Comparison of ENCODE assay signal across 26 cellular contexts in genomic region chr6:138432063-138432356, GRCh38. TPM values are rescaled to one million over a fixed set of nuclear protein-coding genes. Genes with fewer than 3 reads are reported as not detected.
A peak's percentile ranks its signal among the peaks of the same experiment; 100 is the strongest.
DNase-seq lines count a peak whose midpoint lies in the region; ATAC-seq and TF ChIP-seq lines count a peak whose summit lies in the region.
"Had no signal": no experiment of that assay in that cellular context is flagged by ENCODE, and none has a peak within 500 bp of the region (broad histone marks: within the 10 kb centered on the region; RNA-seq: fewer than 3 reads in every experiment).

No MANE protein-coding gene starts in this region.

- ATAC-seq in heart left ventricle = no peak
- ATAC-seq: SK-N-SH treated with all-trans-retinoic acid at 6 μM for 48 hours had no signal

- H3K9me3 ChIP-seq in left ventricle myocardium inferior (replicated peaks) (no peaks in the 10 kb centered on the region), heart left ventricle (no peaks in the 10 kb centered on the region), sigmoid colon (no peaks in the 10 kb centered on the region)
- H3K9me3 ChIP-seq: BE2C had no signal

- no peak for TF ChIP-seq POLR2A in heart left ventricle (IDR thresholded peaks at IDR 0.05)
- TF ChIP-seq POLR2A in sigmoid colon (IDR thresholded peaks at IDR 0.05) = no peak

- TF ChIP-seq EP300 in sigmoid colon (IDR thresholded peaks at IDR 0.05) = no peak

- H3K4me1 ChIP-seq in left ventricle myocardium inferior = peaks cover 61% of the 10 kb centered on the region
- peaks cover 0 to 48% (median 22%) of the 10 kb centered on the region in 12 donors for H3K4me1 ChIP-seq in heart left ventricle
- H3K4me1 ChIP-seq in sigmoid colon = peaks cover 0 to 21% (median 15%) of the 10 kb centered on the region in 4 donors
- H3K4me1 ChIP-seq: BE2C had no signal

- TF ChIP-seq CTCF in left ventricle myocardium inferior (IDR thresholded peaks at IDR 0.05; ENCODE audit: borderline replicate concordance) = no peak
- no peak for TF ChIP-seq CTCF in heart left ventricle (IDR thresholded peaks at IDR 0.05)
- no peak for TF ChIP-seq CTCF in sigmoid colon (IDR thresholded peaks at IDR 0.05)

- 80 to 91% (median 85%) methylated on average over 6 to 11 of the region's 11 CpGs for WGBS in heart left ventricle, 4 donors
- 96% methylated on average over 11 of the region's 11 CpGs for WGBS in sigmoid colon, 2 donors

- no peak overlapping the region for H3K4me3 ChIP-seq in left ventricle myocardium inferior
- no peak overlapping the region for H3K4me3 ChIP-seq in heart left ventricle
- H3K4me3 ChIP-seq in sigmoid colon = no peak overlapping the region

- H3K27ac ChIP-seq in left ventricle myocardium inferior (replicated peaks) (peak overlapping the region; percentile 83), heart left ventricle (peak overlapping the region in 6 of 12 donors; percentile 35 to 85 (median 66)), layer of hippocampus (ENCODE audit: low read depth, low read length) (peak overlapping the region; percentile 56), sigmoid colon (no peak overlapping the region)
- H3K27ac ChIP-seq: HL-60 had no signal

- intact Hi-C loops in left ventricle myocardium inferior (cut with micrococcal nuclease) (loop anchor here (10.0 kb wide), 1 partner anchor 73 kb away; no protein-coding TSS in a partner anchor), heart left ventricle (cut with DNase I) (loop anchor here in 6 of 10 donors (5.0 to 10.0 kb wide), 7 partner anchors 70 to 335 kb away; no protein-coding TSS in a partner anchor), sigmoid colon (cut with DNase I) (no loop called here)

- H3K27me3 ChIP-seq in left ventricle myocardium inferior (ENCODE audit: low read depth) (no peaks in the 10 kb centered on the region), heart left ventricle (no peaks in the 10 kb centered on the region), layer of hippocampus (ENCODE audit: control insufficient read depth, insufficient read depth, low read length) (no peaks in the 10 kb centered on the region), sigmoid colon (no peaks in the 10 kb centered on the region)

- no peaks in the 10 kb centered on the region for H3K36me3 ChIP-seq in left ventricle myocardium inferior
- peaks cover 0 to 21% (median 4%) of the 10 kb centered on the region in 9 donors for H3K36me3 ChIP-seq in heart left ventricle
- no peaks in the 10 kb centered on the region for H3K36me3 ChIP-seq in sigmoid colon
- H3K36me3 ChIP-seq: BE2C had no signal

- no peak for DNase-seq in left ventricle myocardium inferior
- DNase-seq in heart left ventricle = no peak
- peak; percentile 79 for DNase-seq in cerebellar cortex (ENCODE audit: low spot score)
- DNase-seq in sigmoid colon = no peak
- no peak for DNase-seq in activated CD4-positive, alpha-beta T cell treated with anti-CD3 and anti-CD28 coated beads for 48 hours
- DNase-seq in islet precursor cell = no peak
- DNase-seq in SK-N-DZ (ENCODE audit: low spot score) = no peak
- DNase-seq: BE2C; CD4-positive, alpha-beta T cell; DMS53; EL; IMR-90; NCI-H1092; NCI-H146; NCI-H2081; NCI-H524; NCI-H82; OCI-M1; SHP77 treated with DMSO at 0.1 percent for 48 hours had no signal

RNA-seq across cellular contexts. Expression of gene HEBP2, which starts 28.0 kb away (rescaled TPM):
- total RNA-seq in left ventricle myocardium inferior (101 TPM), heart left ventricle (100 to 1,000 TPM in 4 of 9 donors, 10 to 100 TPM in 5; 45.1 to 110 (median 92.6) TPM), sigmoid colon (10 to 100 TPM; 46.3 to 75.3 (median 65.5) TPM)
- polyA plus RNA-seq in heart left ventricle (10 to 100 TPM; 20.3 to 52.1 TPM), sigmoid colon (10 to 100 TPM; 16.6 to 21.0 (median 19.4) TPM)
- polyA plus RNA-seq in SK-N-DZ (2014; cell fraction: cytosol; rRNA removed) = 51.8 and 52.5 TPM in 2 replicates
- polyA plus RNA-seq in SK-N-DZ (2014; cell fraction: nucleus; rRNA removed) = 39.2 and 55.5 TPM in 2 replicates

RNA-seq across cellular contexts. Expression of gene SMIM28, which starts 54.3 kb away (rescaled TPM):
- total RNA-seq in left ventricle myocardium inferior (not detected), heart left ventricle (not detected), sigmoid colon (1 to 10 TPM in 3 of 4 donors, under 1 TPM in 1; 0.66 to 5.3 (median 3.8) TPM)
- polyA plus RNA-seq in heart left ventricle (not detected), sigmoid colon (1 to 10 TPM in 1 of 3 donors, not detected in 2; 5.0 TPM)
- 2.1 and 4.2 TPM in 2 replicates for polyA plus RNA-seq in SK-N-DZ (2014; cell fraction: cytosol; rRNA removed)
- 1.7 and 2.5 TPM in 2 replicates for polyA plus RNA-seq in SK-N-DZ (2014; cell fraction: nucleus; rRNA removed)
- total RNA-seq: A172; CD4-positive, alpha-beta T cell; HT1080; IMR-90; MCF 10A; RPMI7951 had no signal
- polyA plus RNA-seq: IMR-90 had no signal

Comparison
In these comparisons a context has a peak if more than half of its experiments do, and no peak if none do; other contexts are left out.
1. H3K27ac ChIP-seq: peak in left ventricle myocardium inferior (single experiment) and layer of hippocampus (single experiment); none in sigmoid colon (0 of 4).